In the genomic region with DNA sequence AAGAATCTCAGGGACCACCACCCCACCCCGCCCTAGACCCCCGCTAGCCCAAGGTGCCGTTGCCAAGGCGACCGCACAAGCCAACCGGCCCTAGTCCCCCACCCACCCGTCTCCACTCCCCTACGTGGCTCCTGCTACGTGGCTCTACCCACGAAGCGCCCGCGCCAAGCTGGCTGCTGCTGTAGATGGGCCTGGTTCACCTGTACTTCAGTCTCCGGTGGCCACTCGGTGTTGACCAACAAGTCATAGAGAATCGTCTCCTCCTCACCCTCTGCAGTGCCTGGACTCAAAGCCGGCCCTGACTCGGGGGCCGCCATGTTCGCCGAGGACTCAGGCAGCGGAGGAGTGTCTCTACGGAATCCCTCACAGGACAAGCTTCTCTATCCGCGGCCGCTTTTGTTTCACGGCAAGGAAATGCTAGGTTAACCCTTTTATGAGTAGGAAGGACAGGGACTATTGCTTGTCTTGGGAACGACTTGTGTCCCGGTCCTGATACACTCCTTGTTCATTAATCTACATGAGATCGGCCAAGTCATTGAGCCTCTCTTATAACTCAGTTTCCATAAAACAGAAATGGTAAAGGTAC, we compare ENCODE assay signal across 8 cellular contexts. TPM values are rescaled to one million over a fixed set of nuclear protein-coding genes. Genes with fewer than 3 reads are reported as not detected.
A peak's percentile ranks its signal among the peaks of the same experiment; 100 is the strongest.
DNase-seq lines count a peak whose midpoint lies in the region; ATAC-seq and FAIRE-seq lines count a peak whose summit lies in the region.

Gene NBAS, minus strand, starts transcription at position 347 of the 586 bp plus-strand sequence. Its CDS starts 30 bp downstream, at position 317.

- no peaks in the 10 kb centered on the region for H3K27me3 ChIP-seq in right cardiac atrium (ENCODE audit: control insufficient read depth, insufficient read depth)

- peak within 1 kb of the TSS; percentile 56 for H3K4me3 ChIP-seq in right cardiac atrium (ENCODE audit: low read length)

- peak within 1 kb of the TSS; percentile 20 for H3K27ac ChIP-seq in right cardiac atrium (ENCODE audit: low read length)

- ATAC-seq in GM18498 (IDR thresholded peaks at IDR 0.05; ENCODE audit: unreplicated experiment), result peak; percentile 89
- ATAC-seq in HG02884 (IDR thresholded peaks at IDR 0.05; ENCODE audit: unreplicated experiment), result peak; percentile 84
- ATAC-seq in right cardiac atrium, result peak; percentile 97 to 98

- H3K27ac Mint-ChIP-seq in T-helper 2 cell treated with Interferon-gamma antibody and Interleukin-4, amounts not matched to agents 5 μg/mL and 100 μg/mL, for 36 hours, result peak within 1 kb of the TSS; percentile 96

- H3K4me1 Mint-ChIP-seq in T-helper 2 cell treated with Interferon-gamma antibody and Interleukin-4, amounts not matched to agents 5 μg/mL and 100 μg/mL, for 36 hours (ENCODE audit: low read depth), result peaks cover 37% of the 10 kb centered on the region

- peaks cover 10% of the 10 kb centered on the region for H3K27me3 Mint-ChIP-seq in T-helper 2 cell treated with Interferon-gamma antibody and Interleukin-4, amounts not matched to agents 5 μg/mL and 100 μg/mL, for 36 hours (ENCODE audit: low read depth)

- no peaks in the 10 kb centered on the region for H3K36me3 Mint-ChIP-seq in T-helper 2 cell treated with Interferon-gamma antibody and Interleukin-4, amounts not matched to agents 5 μg/mL and 100 μg/mL, for 36 hours (ENCODE audit: low read depth)

- DNase-seq in NCI-H187 (lab: John Stamatoyannopoulos, UW), result peak; percentile 75 to 94
- peak; percentile 68 for DNase-seq in T-helper 2 cell treated with Interferon-gamma antibody and Interleukin-4, amounts not matched to agents 5 μg/mL and 100 μg/mL, for 36 hours (ENCODE audit: low spot score)
- peak in 57 of 58 donors; percentile 30 to 92 (median 80) for DNase-seq in anterior cingulate cortex (lab: John Stamatoyannopoulos, UW)
- peak; percentile 85 to 94 (median 90) for DNase-seq in right cardiac atrium
- DNase-seq in pulmonary artery endothelial cell (ENCODE audit: low read depth, low spot score), result peak; percentile 45
- DNase-seq in urothelium cell line (ENCODE audit: low spot score), result peak; percentile 90

- no peaks in the 10 kb centered on the region for H3K9me3 Mint-ChIP-seq in T-helper 2 cell treated with Interferon-gamma antibody and Interleukin-4, amounts not matched to agents 5 μg/mL and 100 μg/mL, for 36 hours

- intact Hi-C loops in right cardiac atrium (cut with DNase I), result no loop called here

- H3K4me1 ChIP-seq in right cardiac atrium (ENCODE audit: control insufficient read depth, insufficient read depth, low read length), result peaks cover 2% of the 10 kb centered on the region

- no peaks in the 10 kb centered on the region for H3K9me3 ChIP-seq in right cardiac atrium (ENCODE audit: control insufficient read depth, low read length)

- peak within 1 kb of the TSS; percentile 93 for H3K4me3 Mint-ChIP-seq in T-helper 2 cell treated with Interferon-gamma antibody and Interleukin-4, amounts not matched to agents 5 μg/mL and 100 μg/mL, for 36 hours

- FAIRE-seq in urothelium cell line (lab: Jason Lieb, UNC), result peak; percentile 13

- under 1% methylated on average over 30 of the region's 30 CpGs for WGBS in right cardiac atrium

RNA-seq across cellular contexts. Expression of gene NBAS, which starts in this region (rescaled TPM):
- total RNA-seq in right cardiac atrium (10 to 100 TPM; 50.0 to 59.4 (median 53.4) TPM), pulmonary artery endothelial cell (75.8 and 78.8 TPM in 2 replicates)
- polyA plus RNA-seq in right cardiac atrium, result 22.4 TPM

Comparison
In these comparisons a context has a peak if more than half of its experiments do, and no peak if none do; other contexts are left out.
1. Peak in every context shown above with its lines: DNase-seq, ATAC-seq, H3K4me3 ChIP-seq and H3K27ac ChIP-seq.